Comparison of ENCODE assay signal across 15 cellular contexts in the genomic region with DNA sequence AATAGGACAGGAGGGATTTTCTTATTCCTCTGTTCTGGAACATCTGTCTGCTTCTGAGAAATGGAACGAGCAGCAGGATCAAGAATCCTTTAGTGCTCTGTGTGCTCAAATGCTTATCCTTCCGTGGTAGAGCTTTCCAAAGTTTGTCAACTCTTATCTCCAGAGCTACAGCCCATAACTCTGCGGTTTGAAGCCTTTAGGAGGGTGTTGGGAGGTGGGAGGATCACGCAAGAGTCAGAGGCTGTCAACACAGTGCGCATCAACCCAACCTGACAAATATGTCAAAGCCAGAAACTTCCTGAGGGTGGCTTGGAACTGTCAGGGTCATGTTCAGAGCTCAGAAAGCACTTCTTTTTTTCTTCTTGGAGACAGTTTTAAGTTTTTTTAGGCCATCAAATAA.
DNase-seq lines count a peak whose midpoint lies in the region; ATAC-seq and TF ChIP-seq lines count a peak whose summit lies in the region.
"Had no signal": no experiment of that assay in that cellular context is flagged by ENCODE, and none has a peak within 500 bp of the region (broad histone marks: within the 10 kb centered on the region; RNA-seq: fewer than 3 reads in every experiment).

No MANE protein-coding gene starts in this region.

- no peak for TF ChIP-seq CTCF in MCF 10A (IDR thresholded peaks at IDR 0.05; ENCODE audit: unreplicated experiment)
- TF ChIP-seq CTCF in upper lobe of right lung (IDR thresholded peaks at IDR 0.05), result no peak

- H3K27ac Mint-ChIP-seq in MCF 10A (ENCODE audit: low read depth, unreplicated experiment), result peak overlapping the region; percentile 5
- no peak overlapping the region for H3K27ac Mint-ChIP-seq in activated CD4-positive, alpha-beta T cell treated with anti-CD3 and anti-CD28 coated beads, Interleukin-2, amount 10 ng/mL, durations not matched to agents 7 days and 5 days

- H3K27me3 ChIP-seq in upper lobe of right lung, result no peaks in the 10 kb centered on the region
- H3K27me3 ChIP-seq: adrenal gland, tibial nerve had no signal

- peak overlapping the region; percentile 20 for H3K27ac ChIP-seq in upper lobe of right lung
- H3K27ac ChIP-seq: 22Rv1 had no signal

- ATAC-seq in upper lobe of right lung, result peak; percentile 31

- intact Hi-C loops in MCF 10A (cut with micrococcal nuclease), result no loop called here
- intact Hi-C loops in upper lobe of right lung (cut with DNase I), result loop anchor here (5.0 kb wide), 1 partner anchor 94 kb away; a partner anchor contains a TSS

- CTCF ChIA-PET in MCF 10A (lab: Yijun Ruan, JAX), result interaction anchor here (0.6 to 5.7 kb wide), 4 partner anchors 9 to 281 kb away, joined by 3 to 32 read pairs (median 5); no protein-coding TSS in a partner anchor
- CTCF ChIA-PET in activated CD4-positive, alpha-beta T cell treated with anti-CD3 and anti-CD28 coated beads, Interleukin-2, amount 10 ng/mL, durations not matched to agents 7 days and 5 days (lab: Charles Lee), result interaction anchor here (0.6 to 1.5 kb wide), 2 partner anchors 10 to 52 kb away, joined by 3 read pairs; no protein-coding TSS in a partner anchor

- no peaks in the 10 kb centered on the region for H3K9me3 ChIP-seq in upper lobe of right lung
- H3K9me3 ChIP-seq: adrenal gland, tibial nerve had no signal

- POLR2A ChIA-PET in MCF 10A (lab: Yijun Ruan, JAX), result interaction anchor here (0.9 to 3.4 kb wide), 11 partner anchors 9 to 99 kb away, joined by 3 to 25 read pairs (median 9); a partner anchor contains a TSS
- POLR2A ChIA-PET in activated CD4-positive, alpha-beta T cell treated with anti-CD3 and anti-CD28 coated beads, Interleukin-2, amount 10 ng/mL, durations not matched to agents 7 days and 5 days (lab: Charles Lee), result no interaction called here

- H3K4me1 Mint-ChIP-seq in MCF 10A (ENCODE audit: insufficient read depth, unreplicated experiment), result peaks cover 42% of the 10 kb centered on the region
- no peaks in the 10 kb centered on the region for H3K4me1 Mint-ChIP-seq in activated CD4-positive, alpha-beta T cell treated with anti-CD3 and anti-CD28 coated beads, Interleukin-2, amount 10 ng/mL, durations not matched to agents 7 days and 5 days

- no peaks in the 10 kb centered on the region for H3K9me3 Mint-ChIP-seq in MCF 10A (ENCODE audit: unreplicated experiment)
- H3K9me3 Mint-ChIP-seq in activated CD4-positive, alpha-beta T cell treated with anti-CD3 and anti-CD28 coated beads, Interleukin-2, amount 10 ng/mL, durations not matched to agents 7 days and 5 days, result no peaks in the 10 kb centered on the region

- peak; percentile 2 for DNase-seq in DMS 273 (lab: John Stamatoyannopoulos, UW; ENCODE audit: unreplicated experiment)
- DNase-seq in DMS 273 treated with DMSO at 0.1 percent for 48 hours (lab: John Stamatoyannopoulos, UW), result no peak
- no peak for DNase-seq in MCF 10A (ENCODE audit: unreplicated experiment)
- peak; percentile 93 for DNase-seq in iris pigment epithelial cell (ENCODE audit: low read depth)
- no peak for DNase-seq in upper lobe of right lung
- no peak for DNase-seq in activated T-cell treated with anti-CD3 and anti-CD28 coated beads, Interleukin-2, amount 50 U/mL, for 1 hour
- DNase-seq in NCI-H446 treated with DMSO at 0.1 percent for 48 hours (lab: John Stamatoyannopoulos, UW), result no peak
- no peak for DNase-seq in activated CD4-positive, alpha-beta T cell treated with anti-CD3 and anti-CD28 coated beads, Interleukin-2, amount 10 ng/mL, durations not matched to agents 7 days and 5 days
- DNase-seq: activated CD8-positive, alpha-beta memory T cell treated with anti-CD3 and anti-CD28 coated beads for 24 hours; DMS79 treated with DMSO at 0.1 percent for 48 hours; Kasumi-1; NCI-H345 had no signal

- peaks cover 31% of the 10 kb centered on the region for H3K36me3 ChIP-seq in upper lobe of right lung
- H3K36me3 ChIP-seq: adrenal gland had no signal

- no peaks in the 10 kb centered on the region for H3K27me3 Mint-ChIP-seq in MCF 10A (ENCODE audit: insufficient read depth, unreplicated experiment)
- no peaks in the 10 kb centered on the region for H3K27me3 Mint-ChIP-seq in activated CD4-positive, alpha-beta T cell treated with anti-CD3 and anti-CD28 coated beads, Interleukin-2, amount 10 ng/mL, durations not matched to agents 7 days and 5 days

- H3K4me3 ChIP-seq in upper lobe of right lung, result no peak overlapping the region
- H3K4me3 ChIP-seq: adrenal gland, tibial nerve had no signal

- H3K4me1 ChIP-seq in upper lobe of right lung, result peaks cover 25% of the 10 kb centered on the region

- H3K36me3 Mint-ChIP-seq in MCF 10A (ENCODE audit: insufficient read depth, unreplicated experiment), result no peaks in the 10 kb centered on the region
- H3K36me3 Mint-ChIP-seq in activated CD4-positive, alpha-beta T cell treated with anti-CD3 and anti-CD28 coated beads, Interleukin-2, amount 10 ng/mL, durations not matched to agents 7 days and 5 days (ENCODE audit: low read depth), result no peaks in the 10 kb centered on the region

- H3K4me3 Mint-ChIP-seq in MCF 10A (ENCODE audit: unreplicated experiment), result no peak overlapping the region
- H3K4me3 Mint-ChIP-seq in activated CD4-positive, alpha-beta T cell treated with anti-CD3 and anti-CD28 coated beads, Interleukin-2, amount 10 ng/mL, durations not matched to agents 7 days and 5 days, result no peak overlapping the region

- BruUV-seq in MCF 10A (replicated peaks; lab: Mats Ljungman, UMichigan), result no TSS peak

Comparison
In these comparisons a context has a peak if more than half of its experiments do, and no peak if none do; other contexts are left out.
1. DNase-seq: peak in DMS 273 (single experiment) and iris pigment epithelial cell (single experiment); none in DMS 273 treated with DMSO at 0.1 percent for 48 hours (single experiment), MCF 10A (single experiment), upper lobe of right lung (single experiment), activated T-cell treated with anti-CD3 and anti-CD28 coated beads, Interleukin-2, amount 50 U/mL, for 1 hour (single experiment), NCI-H446 treated with DMSO at 0.1 percent for 48 hours (single experiment) and activated CD4-positive, alpha-beta T cell treated with anti-CD3 and anti-CD28 coated beads, Interleukin-2, amount 10 ng/mL, durations not matched to agents 7 days and 5 days (single experiment).